In genomic region chr17:39699818-39700147, GRCh38 we compare ENCODE assay signal across 8 cellular contexts. TPM values are rescaled to one million over a fixed set of nuclear protein-coding genes. Genes with fewer than 3 reads are reported as not detected.
DNase-seq lines count a peak whose midpoint lies in the region; ATAC-seq and TF ChIP-seq lines count a peak whose summit lies in the region.

TSS of gene ERBB2 (plus strand) at chr17:39700064. CDS start at chr17:39700239, 175 bp downstream.

- POLR2A ChIA-PET in AG04449 (lab: Yijun Ruan, JAX): interaction anchor here (0.6 to 2.0 kb wide), 11 partner anchors 9 to 248 kb away, joined by 3 to 27 read pairs (median 4); partner anchors contain the start of genes MED1, MIEN1, PGAP3 and TCAP

- H3K4me3 ChIP-seq in AG04449 (ENCODE audit: low read depth, low read length): peak within 1 kb of the TSS; percentile 78
- H3K4me3 ChIP-seq in tibial nerve: peak within 1 kb of the TSS; percentile 71 to 98 (median 86)

- H3K27me3 ChIP-seq in tibial nerve: no peaks in the 10 kb centered on the region

- H3K9me3 ChIP-seq in tibial nerve: no peaks in the 10 kb centered on the region

- CTCF ChIA-PET in AG04449 (lab: Yijun Ruan, JAX): interaction anchor here (1.1 to 7.9 kb wide), 15 partner anchors 8 to 152 kb away, joined by 3 to 48 read pairs (median 5); partner anchors contain the start of genes MIEN1, PGAP3 and PNMT

- H3K27ac ChIP-seq in tibial nerve: peak within 1 kb of the TSS; percentile 88 to 97 (median 96)

- peaks cover 0 to 6% (median 0%) of the 10 kb centered on the region in 3 donors for H3K36me3 ChIP-seq in tibial nerve

- TF ChIP-seq EP300 in tibial nerve (IDR thresholded peaks at IDR 0.05): peak in 1 of 2 donors; percentile 95

- WGBS in tibial nerve, 2 donors: 2 to 3% methylated on average over 20 of the region's 20 CpGs

- no peak for ATAC-seq in HG03045 (IDR thresholded peaks at IDR 0.05; ENCODE audit: unreplicated experiment)

- TF ChIP-seq CTCF in AG04449 (IDR thresholded peaks at IDR 0.05; ENCODE audit: insufficient read depth, low read length, missing control alignments) (no peak), tibial nerve (IDR thresholded peaks at IDR 0.05) (no peak)

- peaks cover 0 to 67% (median 30%) of the 10 kb centered on the region in 4 donors for H3K4me1 ChIP-seq in tibial nerve

- peak; percentile 24 to 63 for TF ChIP-seq POLR2A in tibial nerve (IDR thresholded peaks at IDR 0.05)

- peak; percentile 31 for DNase-seq in AG04449 (ENCODE audit: low read depth, low spot score)
- DNase-seq in NCI-H460 (ENCODE audit: extremely low read depth, low read depth): peak; percentile 59
- peak; percentile 78 for DNase-seq in epidermal melanocyte (ENCODE audit: insufficient read length, low spot score)
- no peak for DNase-seq in mesenteric fat pad (ENCODE audit: low spot score)
- DNase-seq in tibial nerve (ENCODE audit: low spot score in 2 of 2): peak; percentile 55 to 65
- no peak for DNase-seq in KG1 (lab: John Stamatoyannopoulos, UW)
- DNase-seq in T-helper 1 cell: no peak

RNA-seq across cellular contexts. Expression of gene ERBB2, which starts in this region (rescaled TPM):
- total RNA-seq in NCI-H460 (2014; rRNA removed; shearing (Covaris generic)): 15.7 and 17.4 TPM in 2 replicates
- polyA plus RNA-seq in NCI-H460 (2014; cell fraction: nucleus; rRNA removed): 22.6 and 32.9 TPM in 2 replicates
- total RNA-seq in mesenteric fat pad (21.9 TPM), tibial nerve (100 to 1,000 TPM; 101 to 131 (median 114) TPM)

Comparison
In these comparisons a context has a peak if more than half of its experiments do, and no peak if none do; other contexts are left out.
1. DNase-seq: peak in AG04449 (single experiment), NCI-H460 (single experiment), epidermal melanocyte (single experiment) and tibial nerve (2 of 2); none in mesenteric fat pad (single experiment), KG1 (single experiment) and T-helper 1 cell (0 of 5).